23 cellular contexts compared by ENCODE assay signal in the genomic region with DNA sequence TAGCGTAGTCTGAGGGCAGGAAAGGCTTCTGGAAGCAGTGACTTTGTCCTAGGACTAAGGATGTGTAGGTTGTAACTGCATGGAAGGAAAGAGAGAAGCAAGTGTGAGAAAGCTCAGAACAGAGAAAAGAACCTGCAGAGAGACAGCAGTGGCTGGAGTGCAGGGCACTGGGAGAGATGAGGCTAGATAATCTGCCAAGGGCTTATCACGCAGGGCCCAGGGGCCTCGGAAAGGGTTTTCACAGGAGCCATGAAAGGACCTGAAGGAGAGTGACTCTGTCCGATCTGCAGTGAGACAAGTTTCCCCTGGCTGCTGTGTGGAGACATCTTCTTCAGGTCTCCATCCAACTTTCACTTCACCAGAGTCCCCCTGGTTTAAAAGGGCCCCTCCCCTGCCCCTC.
"Had no signal": no experiment of that assay in that cellular context is flagged by ENCODE, and none has a peak within 500 bp of the region (broad histone marks: within the 10 kb centered on the region; RNA-seq: fewer than 3 reads in every experiment).

No MANE protein-coding gene starts in this region.

- H3K4me3 Mint-ChIP-seq: activated naive CD8-positive, alpha-beta T cell treated with anti-CD3 and anti-CD28 coated beads for 36 hours; activated T-cell treated with anti-CD3 and anti-CD28 coated beads, Interleukin-2, amount 50 U/mL, for 24 hours; activated T-helper 17 cell treated with anti-CD3 and anti-CD28 coated beads, Interleukin-2, amount 50 U/mL, for 72 hours; natural killer cell treated with Interleukin-12 subunit alpha and Interleukin-12 subunit beta and Interleukin-15 and Interleukin-18, amount 100 ng/mL, for 72 hours had no signal

- H3K4me3 ChIP-seq: colonic mucosa, dorsolateral prefrontal cortex, esophagus squamous epithelium, gastrocnemius medialis, thoracic aorta, upper lobe of left lung had no signal

- H3K36me3 ChIP-seq: colonic mucosa, esophagus squamous epithelium, gastrocnemius medialis, thoracic aorta, upper lobe of left lung had no signal

- H3K9me3 ChIP-seq: colonic mucosa, esophagus squamous epithelium, gastrocnemius medialis, thoracic aorta, upper lobe of left lung had no signal

- H3K4me1 ChIP-seq: colonic mucosa, gastrocnemius medialis had no signal

- H3K9me3 Mint-ChIP-seq: activated naive CD8-positive, alpha-beta T cell treated with anti-CD3 and anti-CD28 coated beads for 36 hours; activated T-cell treated with anti-CD3 and anti-CD28 coated beads, Interleukin-2, amount 50 U/mL, for 24 hours; activated T-helper 17 cell treated with anti-CD3 and anti-CD28 coated beads, Interleukin-2, amount 50 U/mL, for 72 hours; natural killer cell treated with Interleukin-12 subunit alpha and Interleukin-12 subunit beta and Interleukin-15 and Interleukin-18, amount 100 ng/mL, for 72 hours had no signal

- ATAC-seq: activated T-helper 17 cell treated with anti-CD3 and anti-CD28 coated beads, Interleukin-2, amount 50 U/mL, for 72 hours; gastrocnemius medialis; left cardiac atrium; natural killer cell treated with Interleukin-12 subunit alpha and Interleukin-12 subunit beta and Interleukin-15 and Interleukin-18, amount 100 ng/mL, for 72 hours had no signal

- H3K36me3 Mint-ChIP-seq: activated naive CD8-positive, alpha-beta T cell treated with anti-CD3 and anti-CD28 coated beads for 36 hours; natural killer cell treated with Interleukin-12 subunit alpha and Interleukin-12 subunit beta and Interleukin-15 and Interleukin-18, amount 100 ng/mL, for 72 hours had no signal

- H3K27ac ChIP-seq: colonic mucosa, dorsolateral prefrontal cortex, esophagus squamous epithelium, gastrocnemius medialis, thoracic aorta, upper lobe of left lung had no signal

- H3K27ac Mint-ChIP-seq: activated naive CD8-positive, alpha-beta T cell treated with anti-CD3 and anti-CD28 coated beads for 36 hours; activated T-cell treated with anti-CD3 and anti-CD28 coated beads, Interleukin-2, amount 50 U/mL, for 24 hours had no signal

- H3K27me3 ChIP-seq: colonic mucosa, dorsolateral prefrontal cortex, esophagus squamous epithelium, gastrocnemius medialis, upper lobe of left lung had no signal

- DNase-seq: activated CD8-positive, alpha-beta memory T cell treated with anti-CD3 and anti-CD28 coated beads for 24 hours; activated CD8-positive, alpha-beta memory T cell treated with anti-CD3 and anti-CD28 coated beads, Interleukin-2, amount 50 U/mL, for 4 hours; activated naive CD4-positive, alpha-beta T cell; activated naive CD8-positive, alpha-beta T cell treated with anti-CD3 and anti-CD28 coated beads for 36 hours; activated T-cell treated with anti-CD3 and anti-CD28 coated beads, Interleukin-2, amount 50 U/mL, for 24 hours; amniotic stem cell; colonic mucosa; dorsolateral prefrontal cortex; esophagus squamous epithelium; gastrocnemius medialis; hippocampal formation; islet precursor cell; left cardiac atrium; midbrain; occipital lobe; stimulated activated CD4-positive, alpha-beta T cell treated with anti-CD3 and anti-CD28 coated beads, Interleukin-4, amount 100 ng/mL, for 1 hour; stimulated activated naive CD4-positive, alpha-beta T cell treated with Interleukin-2 at 50 U/mL for 16 hours; upper lobe of left lung had no signal

- H3K27me3 Mint-ChIP-seq: activated naive CD8-positive, alpha-beta T cell treated with anti-CD3 and anti-CD28 coated beads for 36 hours; activated T-cell treated with anti-CD3 and anti-CD28 coated beads, Interleukin-2, amount 50 U/mL, for 24 hours; activated T-helper 17 cell treated with anti-CD3 and anti-CD28 coated beads, Interleukin-2, amount 50 U/mL, for 72 hours; natural killer cell treated with Interleukin-12 subunit alpha and Interleukin-12 subunit beta and Interleukin-15 and Interleukin-18, amount 100 ng/mL, for 72 hours had no signal

- FAIRE-seq: bronchial epithelial cell, TTC549 had no signal
